ENCODE assay signal across 2 cellular contexts in the genomic region with DNA sequence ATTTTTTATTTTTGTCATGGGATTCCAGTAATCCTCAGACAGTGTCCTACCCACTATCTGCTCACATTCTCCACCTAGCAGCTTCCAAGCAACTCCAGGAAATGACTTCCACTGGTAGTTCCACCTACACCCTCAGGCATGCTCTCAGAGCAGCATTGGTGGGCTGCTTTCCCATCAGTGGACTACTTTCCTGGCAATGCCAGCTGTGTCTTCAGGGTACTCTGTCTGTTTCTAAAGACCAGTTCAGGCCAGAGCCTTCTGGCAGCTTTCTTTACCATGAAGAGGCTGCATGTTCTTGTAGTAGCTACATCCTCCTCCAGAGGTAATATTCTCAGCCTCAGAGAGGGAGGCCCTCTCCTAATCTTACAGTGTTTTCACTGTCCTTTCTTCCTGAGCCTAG.
TF ChIP-seq lines count a peak whose summit lies in the region.

No MANE protein-coding gene starts in this region.

TF ChIP-seq in GM23338, 12 proteins besides CTCF, POLR2A, EP300 and RAD21 (continues in another document):
- TF ChIP-seq NANOG (IDR thresholded peaks at IDR 0.05; ENCODE audit: borderline replicate concordance) (no peak), EZH2phosphoT487 (IDR thresholded peaks at IDR 0.05; ENCODE audit: unreplicated experiment) (no peak), POLR2AphosphoS5 (IDR thresholded peaks at IDR 0.05; ENCODE audit: low read depth) (no peak), EZH2 (IDR thresholded peaks at IDR 0.05; ENCODE audit: low read depth, unreplicated experiment) (no peak), JUNB (IDR thresholded peaks at IDR 0.05; ENCODE audit: unreplicated experiment) (no peak), ZNF331 (CRISPR knock-in tag; IDR thresholded peaks at IDR 0.05; ENCODE audit: low read depth) (no peak), STAT1 (IDR thresholded peaks at IDR 0.05; ENCODE audit: unreplicated experiment) (no peak), ZNF462 (CRISPR knock-in tag; IDR thresholded peaks at IDR 0.05) (no peak)
- TF ChIP-seq, protein P1, sequence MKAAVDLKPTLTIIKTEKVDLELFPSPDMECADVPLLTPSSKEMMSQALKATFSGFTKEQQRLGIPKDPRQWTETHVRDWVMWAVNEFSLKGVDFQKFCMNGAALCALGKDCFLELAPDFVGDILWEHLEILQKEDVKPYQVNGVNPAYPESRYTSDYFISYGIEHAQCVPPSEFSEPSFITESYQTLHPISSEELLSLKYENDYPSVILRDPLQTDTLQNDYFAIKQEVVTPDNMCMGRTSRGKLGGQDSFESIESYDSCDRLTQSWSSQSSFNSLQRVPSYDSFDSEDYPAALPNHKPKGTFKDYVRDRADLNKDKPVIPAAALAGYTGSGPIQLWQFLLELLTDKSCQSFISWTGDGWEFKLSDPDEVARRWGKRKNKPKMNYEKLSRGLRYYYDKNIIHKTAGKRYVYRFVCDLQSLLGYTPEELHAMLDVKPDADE (IDR thresholded peaks at IDR 0.05) = no peak
- TF ChIP-seq, protein P2, sequence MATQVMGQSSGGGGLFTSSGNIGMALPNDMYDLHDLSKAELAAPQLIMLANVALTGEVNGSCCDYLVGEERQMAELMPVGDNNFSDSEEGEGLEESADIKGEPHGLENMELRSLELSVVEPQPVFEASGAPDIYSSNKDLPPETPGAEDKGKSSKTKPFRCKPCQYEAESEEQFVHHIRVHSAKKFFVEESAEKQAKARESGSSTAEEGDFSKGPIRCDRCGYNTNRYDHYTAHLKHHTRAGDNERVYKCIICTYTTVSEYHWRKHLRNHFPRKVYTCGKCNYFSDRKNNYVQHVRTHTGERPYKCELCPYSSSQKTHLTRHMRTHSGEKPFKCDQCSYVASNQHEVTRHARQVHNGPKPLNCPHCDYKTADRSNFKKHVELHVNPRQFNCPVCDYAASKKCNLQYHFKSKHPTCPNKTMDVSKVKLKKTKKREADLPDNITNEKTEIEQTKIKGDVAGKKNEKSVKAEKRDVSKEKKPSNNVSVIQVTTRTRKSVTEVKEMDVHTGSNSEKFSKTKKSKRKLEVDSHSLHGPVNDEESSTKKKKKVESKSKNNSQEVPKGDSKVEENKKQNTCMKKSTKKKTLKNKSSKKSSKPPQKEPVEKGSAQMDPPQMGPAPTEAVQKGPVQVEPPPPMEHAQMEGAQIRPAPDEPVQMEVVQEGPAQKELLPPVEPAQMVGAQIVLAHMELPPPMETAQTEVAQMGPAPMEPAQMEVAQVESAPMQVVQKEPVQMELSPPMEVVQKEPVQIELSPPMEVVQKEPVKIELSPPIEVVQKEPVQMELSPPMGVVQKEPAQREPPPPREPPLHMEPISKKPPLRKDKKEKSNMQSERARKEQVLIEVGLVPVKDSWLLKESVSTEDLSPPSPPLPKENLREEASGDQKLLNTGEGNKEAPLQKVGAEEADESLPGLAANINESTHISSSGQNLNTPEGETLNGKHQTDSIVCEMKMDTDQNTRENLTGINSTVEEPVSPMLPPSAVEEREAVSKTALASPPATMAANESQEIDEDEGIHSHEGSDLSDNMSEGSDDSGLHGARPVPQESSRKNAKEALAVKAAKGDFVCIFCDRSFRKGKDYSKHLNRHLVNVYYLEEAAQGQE (IDR thresholded peaks at IDR 0.05; ENCODE audit: unreplicated experiment) = no peak

TF ChIP-seq in H1, 55 proteins besides CTCF, POLR2A, EP300 and RAD21:
- no peak for TF ChIP-seq POU5F1 (IDR thresholded peaks at IDR 0.05; ENCODE audit: low read depth, low read length)
- no peak for TF ChIP-seq SUZ12 (IDR thresholded peaks at IDR 0.05; ENCODE audit: low read length)
- no peak for TF ChIP-seq EZH2 (IDR thresholded peaks at IDR 0.05; ENCODE audit: low read depth, low read length, severe bottlenecking)
- no peak for TF ChIP-seq CREB1 (IDR thresholded peaks at IDR 0.05)
TF ChIP-seq in H1: peak in this region for 0.
